Comparison of ENCODE assay signal across 22 cellular contexts in the genomic region with DNA sequence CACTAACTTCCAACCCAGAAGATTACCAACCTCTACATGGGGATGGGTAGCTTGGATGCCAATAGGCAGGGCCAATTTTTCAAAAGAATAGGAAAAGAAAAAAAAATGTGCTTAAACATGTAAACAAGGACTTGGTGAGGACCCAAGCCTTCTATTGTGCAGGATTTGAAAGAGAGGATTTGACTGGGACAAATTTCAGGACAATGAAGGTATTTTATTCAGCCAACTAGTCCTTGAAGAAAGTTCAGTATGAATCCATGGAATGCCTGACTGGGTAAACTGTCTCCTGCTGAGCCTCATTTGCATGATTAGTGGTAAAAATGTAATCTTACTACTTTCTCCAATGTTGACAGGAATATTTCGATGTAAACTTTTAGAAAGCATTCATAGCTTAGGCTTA.
A peak's percentile ranks its signal among the peaks of the same experiment; 100 is the strongest.
DNase-seq lines count a peak whose midpoint lies in the region; TF ChIP-seq lines count a peak whose summit lies in the region.
"Had no signal": no experiment of that assay in that cellular context is flagged by ENCODE, and none has a peak within 500 bp of the region (broad histone marks: within the 10 kb centered on the region; RNA-seq: fewer than 3 reads in every experiment).

No MANE protein-coding gene starts in this region.

- no peak overlapping the region for H3K4me3 Mint-ChIP-seq in activated naive CD4-positive, alpha-beta T cell treated with anti-CD3 and anti-CD28 coated beads, Interleukin-2, amount 10 ng/mL, durations not matched to agents 7 days and 5 days
- H3K4me3 Mint-ChIP-seq in HFFc6, result no peak overlapping the region
- H3K4me3 Mint-ChIP-seq: CD4-positive, alpha-beta memory T cell had no signal

- TF ChIP-seq CTCF in stomach (IDR thresholded peaks at IDR 0.05) (no peak), HFFc6 (IDR thresholded peaks at IDR 0.05) (no peak)

- H3K36me3 ChIP-seq in HUES64 (ENCODE audit: insufficient read depth, low read length) (no peaks in the 10 kb centered on the region), stomach (no peaks in the 10 kb centered on the region)
- H3K36me3 ChIP-seq: SJSA1 had no signal

- no peaks in the 10 kb centered on the region for H3K27me3 Mint-ChIP-seq in activated naive CD4-positive, alpha-beta T cell treated with anti-CD3 and anti-CD28 coated beads, Interleukin-2, amount 10 ng/mL, durations not matched to agents 7 days and 5 days
- no peaks in the 10 kb centered on the region for H3K27me3 Mint-ChIP-seq in HFFc6 (ENCODE audit: insufficient read depth)
- H3K27me3 Mint-ChIP-seq: CD4-positive, alpha-beta memory T cell had no signal

- no peaks in the 10 kb centered on the region for H3K9me3 ChIP-seq in HUES64 (ENCODE audit: insufficient read depth, low read depth, low read length)
- H3K9me3 ChIP-seq in stomach, result no peaks in the 10 kb centered on the region
- H3K9me3 ChIP-seq: SJSA1 had no signal

- CTCF ChIA-PET in activated naive CD4-positive, alpha-beta T cell treated with anti-CD3 and anti-CD28 coated beads, Interleukin-2, amount 10 ng/mL, durations not matched to agents 7 days and 5 days (lab: Charles Lee), result no interaction called here

- WGBS in HUES64, result no CpG with 5 or more reads among the region's 1 CpG
- WGBS in stomach, 5 donors, result 63 to 81% (median 66%) methylated on average over 1 of the region's 1 CpG

- H3K27me3 ChIP-seq in HUES64 (ENCODE audit: insufficient read depth, low read length) (no peaks in the 10 kb centered on the region), stomach (no peaks in the 10 kb centered on the region)
- H3K27me3 ChIP-seq: SJSA1 had no signal

- H3K4me1 ChIP-seq in HUES64 (ENCODE audit: insufficient read depth, low read length), result peaks cover 42% of the 10 kb centered on the region
- no peaks in the 10 kb centered on the region for H3K4me1 ChIP-seq in stomach
- H3K4me1 ChIP-seq: SJSA1 had no signal

- H3K4me1 Mint-ChIP-seq in activated naive CD4-positive, alpha-beta T cell treated with anti-CD3 and anti-CD28 coated beads, Interleukin-2, amount 10 ng/mL, durations not matched to agents 7 days and 5 days, result no peaks in the 10 kb centered on the region
- no peaks in the 10 kb centered on the region for H3K4me1 Mint-ChIP-seq in HFFc6 (ENCODE audit: low read depth)
- H3K4me1 Mint-ChIP-seq: CD4-positive, alpha-beta memory T cell had no signal

- intact Hi-C loops in stomach (cut with DNase I; ENCODE audit: low total_unique reads), result no loop called here

- H3K27ac Mint-ChIP-seq in activated naive CD4-positive, alpha-beta T cell treated with anti-CD3 and anti-CD28 coated beads, Interleukin-2, amount 10 ng/mL, durations not matched to agents 7 days and 5 days, result no peak overlapping the region
- H3K27ac Mint-ChIP-seq in HFFc6, result no peak overlapping the region
- H3K27ac Mint-ChIP-seq: CD4-positive, alpha-beta memory T cell had no signal

- no peaks in the 10 kb centered on the region for H3K9me3 Mint-ChIP-seq in activated naive CD4-positive, alpha-beta T cell treated with anti-CD3 and anti-CD28 coated beads, Interleukin-2, amount 10 ng/mL, durations not matched to agents 7 days and 5 days
- peaks cover 4% of the 10 kb centered on the region for H3K9me3 Mint-ChIP-seq in HFFc6

- no peak for TF ChIP-seq EP300 in stomach (IDR thresholded peaks at IDR 0.05)

- H3K9ac ChIP-seq in HUES64 (ENCODE audit: low read depth, low read length), result no peak overlapping the region

- H3K27ac ChIP-seq in HUES64 (ENCODE audit: low read depth, low read length), result peak overlapping the region; percentile 76; the same call in 1 of the 2 replicates
- no peak overlapping the region for H3K27ac ChIP-seq in stomach
- H3K27ac ChIP-seq: SJSA1 had no signal

- TF ChIP-seq POLR2A in stomach (IDR thresholded peaks at IDR 0.05) (no peak), erythroblast (IDR thresholded peaks at IDR 0.05; ENCODE audit: low read length) (no peak)

- H3K4me3 ChIP-seq in HUES64 (ENCODE audit: low read length), result no peak overlapping the region
- H3K4me3 ChIP-seq in stomach, result no peak overlapping the region
- H3K4me3 ChIP-seq: K562, SJSA1 had no signal

- DNase-seq in globus pallidus (ENCODE audit: low spot score) (peak; percentile 21), midbrain (lab: John Stamatoyannopoulos, UW) (peak; percentile 5), stomach (no peak), erythroblast (lab: John Stamatoyannopoulos, UW) (no peak), HFFc6 (no peak)
- DNase-seq in activated naive CD4-positive, alpha-beta T cell treated with anti-CD3 and anti-CD28 coated beads, Interleukin-2, amount 10 ng/mL, durations not matched to agents 7 days and 5 days, result no peak
- DNase-seq: C1 segment of cervical spinal cord; CD4-positive, alpha-beta memory T cell; DMS79 treated with DMSO at 0.1 percent for 48 hours; HCEC 1CT; Kasumi-1; NCI-H1105; NCI-H2029; NCI-H446 treated with DMSO at 0.1 percent for 48 hours; NCI-H526; NCI-H82; NK-92 treated with Interleukin-12 subunit alpha and Interleukin-12 subunit beta, amount 100 ng/mL, for 24 hours; Right ventricle myocardium superior; RPMI8226 had no signal

- H3K36me3 Mint-ChIP-seq in activated naive CD4-positive, alpha-beta T cell treated with anti-CD3 and anti-CD28 coated beads, Interleukin-2, amount 10 ng/mL, durations not matched to agents 7 days and 5 days, result no peaks in the 10 kb centered on the region
- no peaks in the 10 kb centered on the region for H3K36me3 Mint-ChIP-seq in HFFc6 (ENCODE audit: low read depth)
- H3K36me3 Mint-ChIP-seq: CD4-positive, alpha-beta memory T cell had no signal

Comparison
In these comparisons a context has a peak if more than half of its experiments do, and no peak if none do; other contexts are left out.
1. DNase-seq: peak in globus pallidus (single experiment) and midbrain (single experiment); none in activated naive CD4-positive, alpha-beta T cell treated with anti-CD3 and anti-CD28 coated beads, Interleukin-2, amount 10 ng/mL, durations not matched to agents 7 days and 5 days (single experiment), stomach (single experiment), erythroblast (0 of 2) and HFFc6 (single experiment).